In the genomic region with DNA sequence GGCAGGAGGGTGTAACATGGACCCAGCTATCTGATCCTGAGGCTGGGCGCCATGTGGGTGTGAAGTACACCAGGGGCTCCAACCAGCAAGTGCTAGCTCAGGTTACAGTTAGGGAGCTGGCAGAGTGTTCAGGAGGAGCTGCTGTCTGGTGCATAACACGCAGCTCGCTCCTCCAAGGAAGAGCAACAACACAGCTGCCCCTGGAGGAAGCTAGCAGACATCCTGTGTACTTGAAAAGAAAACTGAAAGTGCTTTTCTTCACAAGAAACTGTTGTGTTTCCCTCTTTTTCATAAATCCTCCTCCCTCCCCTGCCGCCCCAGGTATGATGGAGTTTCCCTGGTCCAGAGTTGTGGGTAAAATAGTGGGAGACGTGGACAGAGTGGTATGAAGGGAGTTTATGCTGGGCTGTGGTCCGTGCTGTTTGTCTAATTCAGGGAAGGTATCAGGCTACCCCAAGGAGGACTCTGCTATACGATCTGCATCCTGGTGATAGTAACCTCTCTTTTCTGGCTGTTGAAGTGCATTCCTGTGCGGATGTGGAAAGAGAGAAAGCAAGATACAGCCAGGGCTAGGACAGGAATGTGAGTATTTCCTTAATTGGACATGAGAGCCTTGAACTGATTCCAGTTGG, we compare ENCODE assay signal across 8 cellular contexts. TPM values are rescaled to one million over a fixed set of nuclear protein-coding genes. Genes with fewer than 3 reads are reported as not detected.
DNase-seq lines count a peak whose midpoint lies in the region; ATAC-seq and TF ChIP-seq lines count a peak whose summit lies in the region.

No MANE protein-coding gene starts in this region.

- H3K36me3 Mint-ChIP-seq in nephron (ENCODE audit: low read depth): no peaks in the 10 kb centered on the region

- H3K4me3 ChIP-seq in epithelial cell of proximal tubule (ENCODE audit: low read depth, low read length): peak overlapping the region; percentile 33

- peak; percentile 51 for ATAC-seq in GM19463 (IDR thresholded peaks at IDR 0.05; ENCODE audit: unreplicated experiment)

- CTCF ChIA-PET in HEK293T (lab: Yijun Ruan, JAX): no interaction called here

- POLR2A ChIA-PET in HEK293T (lab: Yijun Ruan, JAX): interaction anchor here (0.9 kb wide), 1 partner anchor 222 kb away, joined by 3 read pairs; a partner anchor contains a TSS

- peak overlapping the region; percentile 98 to 99 (median 99) for H3K27ac Mint-ChIP-seq in nephron

- peak; percentile 3 for TF ChIP-seq CTCF in epithelial cell of proximal tubule (conservative IDR thresholded peaks at IDR 0.05; ENCODE audit: low read depth, low read length)
- peak in 1 of 3 experiments; percentile 11 for TF ChIP-seq CTCF in nephron (IDR thresholded peaks at IDR 0.05; ENCODE audit: unreplicated experiment in 3 of 3)

- peaks cover 49% of the 10 kb centered on the region for H3K4me1 Mint-ChIP-seq in nephron

- DNase-seq in DMS79 (lab: John Stamatoyannopoulos, UW) (peak; percentile 65), KG1 (lab: John Stamatoyannopoulos, UW) (peak; percentile 79), UCSD-AML1 (lab: John Stamatoyannopoulos, UW; ENCODE audit: unreplicated experiment) (peak; percentile 50), epithelial cell of proximal tubule (ENCODE audit: low read depth) (no peak), HEK293T (ENCODE audit: extremely low spot score) (no peak), RKO (ENCODE audit: low spot score) (no peak)

- no peaks in the 10 kb centered on the region for H3K9me3 Mint-ChIP-seq in nephron

- H3K27me3 Mint-ChIP-seq in nephron (ENCODE audit: low read depth): peaks cover 23% of the 10 kb centered on the region

- peak overlapping the region; percentile 58 to 76 (median 74) for H3K4me3 Mint-ChIP-seq in nephron

TF ChIP-seq in HEK293T, 16 proteins besides CTCF, POLR2A, EP300 and RAD21:
- TF ChIP-seq SP1 (IDR thresholded peaks at IDR 0.05) (no peak), HDGF (IDR thresholded peaks at IDR 0.05; ENCODE audit: borderline replicate concordance) (no peak), TARDBP (IDR thresholded peaks at IDR 0.05) (no peak), L3MBTL2 (conservative IDR thresholded peaks at IDR 0.05) (no peak), ZNF384 (IDR thresholded peaks at IDR 0.05) (no peak), FOXK2 (IDR thresholded peaks at IDR 0.05) (no peak), NFRKB (IDR thresholded peaks at IDR 0.05) (no peak), ARNT (IDR thresholded peaks at IDR 0.05) (no peak), ELF4 (IDR thresholded peaks at IDR 0.05) (no peak), SUZ12 (IDR thresholded peaks at IDR 0.05) (no peak), FOXA1 (IDR thresholded peaks at IDR 0.05) (no peak), BHLHE40 (IDR thresholded peaks at IDR 0.05; ENCODE audit: borderline replicate concordance) (no peak), LEF1 (IDR thresholded peaks at IDR 0.05; ENCODE audit: borderline replicate concordance) (no peak), CTBP1 (IDR thresholded peaks at IDR 0.05; ENCODE audit: borderline replicate concordance) (no peak), FOXM1 (IDR thresholded peaks at IDR 0.05; ENCODE audit: borderline replicate concordance) (no peak)
- TF ChIP-seq, protein P1, sequence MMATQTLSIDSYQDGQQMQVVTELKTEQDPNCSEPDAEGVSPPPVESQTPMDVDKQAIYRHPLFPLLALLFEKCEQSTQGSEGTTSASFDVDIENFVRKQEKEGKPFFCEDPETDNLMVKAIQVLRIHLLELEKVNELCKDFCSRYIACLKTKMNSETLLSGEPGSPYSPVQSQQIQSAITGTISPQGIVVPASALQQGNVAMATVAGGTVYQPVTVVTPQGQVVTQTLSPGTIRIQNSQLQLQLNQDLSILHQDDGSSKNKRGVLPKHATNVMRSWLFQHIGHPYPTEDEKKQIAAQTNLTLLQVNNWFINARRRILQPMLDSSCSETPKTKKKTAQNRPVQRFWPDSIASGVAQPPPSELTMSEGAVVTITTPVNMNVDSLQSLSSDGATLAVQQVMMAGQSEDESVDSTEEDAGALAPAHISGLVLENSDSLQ (IDR thresholded peaks at IDR 0.05): no peak

RNA-seq across cellular contexts. Expression of a gene that starts 6.1 kb away (rescaled TPM):
- 18.0 and 33.9 TPM in 2 replicates for total RNA-seq in epithelial cell of proximal tubule

Comparison
In these comparisons a context has a peak if more than half of its experiments do, and no peak if none do; other contexts are left out.
1. DNase-seq: peak in DMS79 (single experiment), KG1 (single experiment) and UCSD-AML1 (single experiment); none in epithelial cell of proximal tubule (single experiment), HEK293T (single experiment) and RKO (single experiment).